Comparison of ENCODE assay signal across 22 cellular contexts in genomic region chr10:7953447-7953846, GRCh38.
A peak's percentile ranks its signal among the peaks of the same experiment; 100 is the strongest.
DNase-seq lines count a peak whose midpoint lies in the region; ATAC-seq, FAIRE-seq and TF ChIP-seq lines count a peak whose summit lies in the region.
"Had no signal": no experiment of that assay in that cellular context is flagged by ENCODE, and none has a peak within 500 bp of the region (broad histone marks: within the 10 kb centered on the region; RNA-seq: fewer than 3 reads in every experiment).

No MANE protein-coding gene starts in this region.

- no peak overlapping the region for H3K4me2 ChIP-seq in astrocyte (ENCODE audit: low read length)
- H3K4me2 ChIP-seq: BLaER1 treated with 17β-estradiol and CSF1 and Interleukin-3, amounts not matched to agents 10 nM and 100 nM had no signal

- H3K27ac Mint-ChIP-seq in Caco-2 (ENCODE audit: unreplicated experiment) (peak overlapping the region; percentile 7), astrocyte (ENCODE audit: unreplicated experiment) (peak overlapping the region; percentile 6), nephron progenitor cell (peak overlapping the region; percentile 66)
- H3K27ac Mint-ChIP-seq: B cell; CD8-positive, alpha-beta T cell had no signal

- H3K4me3 ChIP-seq in Caco-2 (ENCODE audit: low read depth, low read length) (no peak overlapping the region), astrocyte (ENCODE audit: insufficient read depth, low read depth, low read length) (no peak overlapping the region)
- H3K4me3 ChIP-seq: BLaER1 treated with 17β-estradiol and CSF1 and Interleukin-3, amounts not matched to agents 10 nM and 100 nM; GM12878; GM23248; HAP-1 had no signal

- DNase-seq in Caco-2, result peak; percentile 45 to 54
- DNase-seq in NCI-H526 (lab: John Stamatoyannopoulos, UW), result peak; percentile 42 to 45
- DNase-seq in astrocyte (ENCODE audit: low read depth), result no peak
- no peak for DNase-seq in nephron progenitor cell
- no peak for DNase-seq in UCSD-AML1 (lab: John Stamatoyannopoulos, UW; ENCODE audit: unreplicated experiment)
- no peak for DNase-seq in activated naive CD4-positive, alpha-beta T cell (lab: John Stamatoyannopoulos, UW)
- no peak for DNase-seq in ACHN
- DNase-seq: 8988T; CD8-positive, alpha-beta T cell; DMS 273 treated with DMSO at 0.1 percent for 48 hours; DMS53; DND-41; EL; GM23248 had no signal

- BruUV-seq in Caco-2 (replicated peaks; lab: Mats Ljungman, UMichigan), result no TSS peak

- no peak for FAIRE-seq in astrocyte (lab: Jason Lieb, UNC)
- FAIRE-seq: GM12878, GM19239, HTR-8/SVneo had no signal

- peaks cover 3% of the 10 kb centered on the region for H3K79me2 ChIP-seq in astrocyte (ENCODE audit: insufficient read depth, low read length)

- ATAC-seq in GM19455 (IDR thresholded peaks at IDR 0.05; ENCODE audit: unreplicated experiment), result no peak
- ATAC-seq: CD8-positive, alpha-beta T cell; GM12878 had no signal

- no peak overlapping the region for H3K27ac ChIP-seq in astrocyte (ENCODE audit: low read depth, low read length)
- H3K27ac ChIP-seq: BLaER1 treated with 17β-estradiol and CSF1 and Interleukin-3, amounts not matched to agents 10 nM and 100 nM; GM23248; HL-60 had no signal

- H3K9ac ChIP-seq in astrocyte (ENCODE audit: low read length), result no peak overlapping the region
- H3K9ac ChIP-seq: BLaER1 treated with 17β-estradiol and CSF1 and Interleukin-3, amounts not matched to agents 10 nM and 100 nM; GM23248 had no signal

- H3K4me1 Mint-ChIP-seq in Caco-2 (ENCODE audit: low read depth, unreplicated experiment) (peaks cover 30% of the 10 kb centered on the region), astrocyte (ENCODE audit: low read depth, unreplicated experiment) (peaks cover 20% of the 10 kb centered on the region), nephron progenitor cell (peaks cover 10% of the 10 kb centered on the region)

- no peaks in the 10 kb centered on the region for H3K36me3 ChIP-seq in Caco-2 (ENCODE audit: control insufficient read depth, insufficient read depth, low read length)
- no peaks in the 10 kb centered on the region for H3K36me3 ChIP-seq in astrocyte (ENCODE audit: insufficient read depth, low read length)
- H3K36me3 ChIP-seq: HAP-1 had no signal

- in situ Hi-C loops in ACHN (cut with HindIII; ENCODE audit: low pct_ligation_motif_present, low pct_unique_long_range_greater_than_20kb, low sequenced_read_pairs), result no loop called here

- H3K9me3 Mint-ChIP-seq in Caco-2 (ENCODE audit: unreplicated experiment) (no peaks in the 10 kb centered on the region), astrocyte (ENCODE audit: unreplicated experiment) (peaks cover 6% of the 10 kb centered on the region), nephron progenitor cell (peaks cover 4% of the 10 kb centered on the region)
- H3K9me3 Mint-ChIP-seq: CD8-positive, alpha-beta T cell had no signal

- H3K9me3 ChIP-seq in Caco-2 (no peaks in the 10 kb centered on the region; the same call in 1 of the 2 replicates), astrocyte (ENCODE audit: insufficient read depth, low read depth, low read length) (no peaks in the 10 kb centered on the region)
- H3K9me3 ChIP-seq: HAP-1 had no signal

- H4K20me1 ChIP-seq in astrocyte (ENCODE audit: insufficient read depth, low read length), result no peaks in the 10 kb centered on the region
- H4K20me1 ChIP-seq: BLaER1 treated with 17β-estradiol and CSF1 and Interleukin-3, amounts not matched to agents 10 nM and 100 nM had no signal

- peaks cover 21% of the 10 kb centered on the region for H3K4me1 ChIP-seq in Caco-2
- peaks cover 6% of the 10 kb centered on the region for H3K4me1 ChIP-seq in astrocyte (ENCODE audit: insufficient read depth, low read length)

- POLR2A ChIA-PET in Caco-2 (lab: Charles Lee), result no interaction called here

- no peaks in the 10 kb centered on the region for H3K36me3 Mint-ChIP-seq in Caco-2 (ENCODE audit: insufficient read depth, unreplicated experiment)
- H3K36me3 Mint-ChIP-seq in astrocyte (ENCODE audit: low read depth, unreplicated experiment), result peaks cover 2% of the 10 kb centered on the region
- peaks cover 9% of the 10 kb centered on the region for H3K36me3 Mint-ChIP-seq in nephron progenitor cell (ENCODE audit: low read depth)

- TF ChIP-seq CTCF in Caco-2 (IDR thresholded peaks at IDR 0.05; ENCODE audit: insufficient read depth in 1 of 2, low read depth in 1 of 2, low read length in 1 of 2, severe bottlenecking in 1 of 2, unreplicated experiment in 1 of 2), result no peak
- no peak for TF ChIP-seq CTCF in astrocyte (IDR thresholded peaks at IDR 0.05; ENCODE audit: insufficient read depth, low read depth, low read length)
- no peak for TF ChIP-seq CTCF in nephron progenitor cell (IDR thresholded peaks at IDR 0.05)

- CTCF ChIA-PET in Caco-2 (lab: Charles Lee), result interaction anchor here (0.6 kb wide), 2 partner anchors 81 to 1043 kb away, joined by 3 to 4 read pairs; no protein-coding TSS in a partner anchor

- H2AFZ ChIP-seq in astrocyte (ENCODE audit: low read depth, low read length), result no peak overlapping the region
- H2AFZ ChIP-seq: GM23248 had no signal

- no peak overlapping the region for H3K4me3 Mint-ChIP-seq in Caco-2 (ENCODE audit: unreplicated experiment)
- no peak overlapping the region for H3K4me3 Mint-ChIP-seq in astrocyte (ENCODE audit: unreplicated experiment)
- no peak overlapping the region for H3K4me3 Mint-ChIP-seq in nephron progenitor cell
- H3K4me3 Mint-ChIP-seq: B cell; CD8-positive, alpha-beta T cell had no signal

- H3K27me3 Mint-ChIP-seq in Caco-2 (ENCODE audit: insufficient read depth, unreplicated experiment) (no peaks in the 10 kb centered on the region), astrocyte (ENCODE audit: low read depth, unreplicated experiment) (no peaks in the 10 kb centered on the region), nephron progenitor cell (ENCODE audit: low read depth, poor library complexity) (no peaks in the 10 kb centered on the region)
- H3K27me3 Mint-ChIP-seq: B cell had no signal

- intact Hi-C loops in Caco-2 (cut with micrococcal nuclease; ENCODE audit: unreplicated experiment), result loop anchor here (2.0 kb wide), 1 partner anchor 45 kb away; no protein-coding TSS in a partner anchor

- H3K27me3 ChIP-seq in Caco-2 (replicated peaks; ENCODE audit: control insufficient read depth, insufficient read depth, low read length), result no peaks in the 10 kb centered on the region
- no peaks in the 10 kb centered on the region for H3K27me3 ChIP-seq in astrocyte (ENCODE audit: insufficient read depth, low read length)
- H3K27me3 ChIP-seq: BLaER1 treated with 17β-estradiol and CSF1 and Interleukin-3, amounts not matched to agents 10 nM and 100 nM had no signal

Comparison
In these comparisons a context has a peak if more than half of its experiments do, and no peak if none do; other contexts are left out.
1. DNase-seq: peak in Caco-2 (2 of 2) and NCI-H526 (2 of 2); none in astrocyte (single experiment), nephron progenitor cell (single experiment), UCSD-AML1 (single experiment), activated naive CD4-positive, alpha-beta T cell (0 of 4) and ACHN (single experiment).
2. H3K27ac Mint-ChIP-seq: peak in every context shown above with its lines; median percentile 66 in nephron progenitor cell; 7 in Caco-2; 6 in astrocyte.